ENCODE assay signal across 15 cellular contexts in genomic region chr15:64466408-64467116, GRCh38. TPM values are rescaled to one million over a fixed set of nuclear protein-coding genes. Genes with fewer than 3 reads are reported as not detected.
DNase-seq lines count a peak whose midpoint lies in the region; ATAC-seq and TF ChIP-seq lines count a peak whose summit lies in the region.
"Had no signal": no experiment of that assay in that cellular context is flagged by ENCODE, and none has a peak within 500 bp of the region (broad histone marks: within the 10 kb centered on the region; RNA-seq: fewer than 3 reads in every experiment).

No MANE protein-coding gene starts in this region.

- H3K4me3 Mint-ChIP-seq in IgD-negative memory B cell (peak overlapping the region in 1 of 4 donors; percentile 30), brain (peak overlapping the region; percentile 11 to 69 (median 43)), nephron (no peak overlapping the region)

- TF ChIP-seq CTCF in brain (conservative IDR thresholded peaks at IDR 0.05) (no peak), nephron (IDR thresholded peaks at IDR 0.05; ENCODE audit: unreplicated experiment in 3 of 3) (no peak)

- peaks cover 39 to 46% (median 40%) of the 10 kb centered on the region in 3 donors for H3K4me1 Mint-ChIP-seq in IgD-negative memory B cell
- H3K4me1 Mint-ChIP-seq in brain, result peaks cover 70% of the 10 kb centered on the region
- H3K4me1 Mint-ChIP-seq in nephron, result peaks cover 44% of the 10 kb centered on the region

- no peaks in the 10 kb centered on the region for H3K27me3 Mint-ChIP-seq in IgD-negative memory B cell
- H3K27me3 Mint-ChIP-seq in brain, result no peaks in the 10 kb centered on the region
- no peaks in the 10 kb centered on the region for H3K27me3 Mint-ChIP-seq in nephron (ENCODE audit: low read depth)

- intact Hi-C loops in left cardiac atrium (cut with DNase I), result loop anchor here in 1 of 2 donors (10.0 kb wide), 1 partner anchor 168 kb away; no protein-coding TSS in a partner anchor

- no peaks in the 10 kb centered on the region for H3K9me3 Mint-ChIP-seq in IgD-negative memory B cell
- no peaks in the 10 kb centered on the region for H3K9me3 Mint-ChIP-seq in brain
- no peaks in the 10 kb centered on the region for H3K9me3 Mint-ChIP-seq in nephron

- H3K36me3 Mint-ChIP-seq in IgD-negative memory B cell (no peaks in the 10 kb centered on the region), brain (peaks cover 52% of the 10 kb centered on the region), nephron (ENCODE audit: low read depth) (peaks cover 24% of the 10 kb centered on the region)

- DNase-seq in DMS53 (lab: John Stamatoyannopoulos, UW) (peak; percentile 13), DMS53 treated with DMSO at 0.1 percent for 48 hours (lab: John Stamatoyannopoulos, UW; ENCODE audit: unreplicated experiment) (no peak), left cardiac atrium (no peak), NCI-H187 treated with DMSO at 0.1 percent for 48 hours (lab: John Stamatoyannopoulos, UW) (no peak), HCEC 1CT (no peak)
- DNase-seq: activated CD4-positive, alpha-beta T cell treated with anti-CD3 and anti-CD28 coated beads for 48 hours; activated naive CD4-positive, alpha-beta T cell treated with anti-CD3 and anti-CD28 coated beads, Interleukin-2, amount 50 U/mL, for 16 hours; Calu3; GM23248; NCI-H1694 treated with DMSO at 0.1 percent for 48 hours; tibial artery had no signal

- H3K27ac Mint-ChIP-seq in IgD-negative memory B cell, result peak overlapping the region in 2 of 3 donors; percentile 3 to 48
- peak overlapping the region; percentile 28 to 91 (median 58) for H3K27ac Mint-ChIP-seq in brain
- H3K27ac Mint-ChIP-seq in nephron, result peak overlapping the region; percentile 27 to 57 (median 45)

- ATAC-seq in left cardiac atrium, result no peak
- ATAC-seq: HepG2 had no signal

RNA-seq across cellular contexts. Expression of gene ZNF609, which starts 6.2 kb away (rescaled TPM):
- 10.2 TPM for polyA plus RNA-seq in IgD-negative memory B cell
- 29.4 TPM for polyA plus RNA-seq in brain (ENCODE audit: insufficient read depth, low read depth, low replicate concordance)
- 10 to 100 TPM; 17.5 to 18.1 TPM for total RNA-seq in left cardiac atrium

Comparison
In these comparisons a context has a peak if more than half of its experiments do, and no peak if none do; other contexts are left out.
1. H3K4me3 Mint-ChIP-seq: peak in brain (5 of 5); none in nephron (0 of 3).
2. Peak in every context shown above with its lines, with median percentiles within 50 percentile points of each other: H3K27ac Mint-ChIP-seq.